ENCODE assay signal across 12 cellular contexts in genomic region chr17:41813699-41814124, GRCh38. TPM values are rescaled to one million over a fixed set of nuclear protein-coding genes. Genes with fewer than 3 reads are reported as not detected.
A peak's percentile ranks its signal among the peaks of the same experiment; 100 is the strongest.
DNase-seq lines count a peak whose midpoint lies in the region; ATAC-seq and TF ChIP-seq lines count a peak whose summit lies in the region.
"Had no signal": no experiment of that assay in that cellular context is flagged by ENCODE, and none has a peak within 500 bp of the region (broad histone marks: within the 10 kb centered on the region; RNA-seq: fewer than 3 reads in every experiment).

No MANE protein-coding gene starts in this region.

- ATAC-seq in CD8-positive, alpha-beta T cell, result no peak

- H3K27ac Mint-ChIP-seq in CD8-positive, alpha-beta T cell, result no peak overlapping the region

- in situ Hi-C loops in GM13977 (cut with MboI; ENCODE audit: low pct_unique_long_range_greater_than_20kb, low sequenced_read_pairs, unreplicated experiment), result no loop called here

- H3K4me1 ChIP-seq in CD8-positive, alpha-beta T cell (ENCODE audit: insufficient read depth, low read length), result peaks cover 26% of the 10 kb centered on the region
- peaks cover 12% of the 10 kb centered on the region for H3K4me1 ChIP-seq in parathyroid adenoma

- H3K9me3 Mint-ChIP-seq in CD8-positive, alpha-beta T cell, result no peaks in the 10 kb centered on the region

- peak overlapping the region; percentile 80 for H3K4me2 ChIP-seq in parathyroid adenoma (ENCODE audit: low read length)

- H3K27me3 Mint-ChIP-seq in CD8-positive, alpha-beta T cell (ENCODE audit: low read depth), result peaks cover 2% of the 10 kb centered on the region

- H3K4me1 Mint-ChIP-seq in CD8-positive, alpha-beta T cell (ENCODE audit: low read depth), result peaks cover 23% of the 10 kb centered on the region

- no peaks in the 10 kb centered on the region for H3K27me3 ChIP-seq in CD8-positive, alpha-beta T cell (ENCODE audit: insufficient read depth, low read length)
- H3K27me3 ChIP-seq in parathyroid adenoma (ENCODE audit: control insufficient read depth, insufficient read depth, low read length), result no peaks in the 10 kb centered on the region

- H3K79me2 ChIP-seq in parathyroid adenoma, result no peaks in the 10 kb centered on the region

- intact Hi-C loops in CD8-positive, alpha-beta T cell (cut with DNase I, micrococcal nuclease), result loop anchor here (2.0 kb wide), 2 partner anchors 51 to 125 kb away; partner anchors contain the start of genes KLHL11 (in 2 of the 2) and EIF1 (in 1 of the 2)

- H3K36me3 Mint-ChIP-seq in CD8-positive, alpha-beta T cell, result peaks cover 2% of the 10 kb centered on the region

- H3K36me3 ChIP-seq in CD8-positive, alpha-beta T cell (ENCODE audit: insufficient read depth, low read length), result no peaks in the 10 kb centered on the region
- H3K36me3 ChIP-seq in parathyroid adenoma (ENCODE audit: control insufficient read depth, insufficient read depth, low read length), result no peaks in the 10 kb centered on the region

- H3K9ac ChIP-seq in parathyroid adenoma, result no peak overlapping the region

- no peak for TF ChIP-seq CTCF in CD8-positive, alpha-beta T cell (IDR thresholded peaks at IDR 0.05)
- no peak for TF ChIP-seq CTCF in fibroblast of mammary gland (conservative IDR thresholded peaks at IDR 0.05; ENCODE audit: control insufficient read depth, insufficient read depth, low read depth, low read length)
- TF ChIP-seq CTCF in parathyroid adenoma (IDR thresholded peaks at IDR 0.05), result no peak
- TF ChIP-seq CTCF in GM13977 (IDR thresholded peaks at IDR 0.05; ENCODE audit: extremely low read depth, insufficient read depth, missing control alignments), result no peak

- no peaks in the 10 kb centered on the region for H3K9me3 ChIP-seq in CD8-positive, alpha-beta T cell (ENCODE audit: low read length)
- no peaks in the 10 kb centered on the region for H3K9me3 ChIP-seq in parathyroid adenoma (ENCODE audit: control insufficient read depth, low read length)

- no peak overlapping the region for H3K27ac ChIP-seq in CD8-positive, alpha-beta T cell (ENCODE audit: low read depth, low read length)
- H3K27ac ChIP-seq in parathyroid adenoma, result peak overlapping the region; percentile 70
- H3K27ac ChIP-seq: HL-60 had no signal

- H3K4me3 ChIP-seq in CD8-positive, alpha-beta T cell (ENCODE audit: low read depth, low read length), result no peak overlapping the region
- peak overlapping the region; percentile 76 for H3K4me3 ChIP-seq in fibroblast of mammary gland (ENCODE audit: control insufficient read depth, low read depth, low read length)
- H3K4me3 ChIP-seq in parathyroid adenoma (ENCODE audit: low read depth, low read length), result peak overlapping the region; percentile 74

- no peak for DNase-seq in CD8-positive, alpha-beta T cell
- DNase-seq in RKO (ENCODE audit: low spot score) (peak; percentile 42), fibroblast of mammary gland (ENCODE audit: low read depth) (no peak), NCI-H510A treated with DMSO at 0.1 percent for 48 hours (lab: John Stamatoyannopoulos, UW) (no peak), GM13977 (ENCODE audit: low spot score) (no peak), NCI-H82 treated with DMSO at 0.1 percent for 48 hours (lab: John Stamatoyannopoulos, UW; ENCODE audit: unreplicated experiment) (no peak), MV-4-11 (lab: John Stamatoyannopoulos, UW) (no peak)
- DNase-seq: caudate nucleus, NCI-H2227 treated with DMSO at 0.1 percent for 48 hours had no signal

- POLR2A ChIA-PET in CD8-positive, alpha-beta T cell (lab: Charles Lee), result no interaction called here

- H2AFZ ChIP-seq in parathyroid adenoma, result peak overlapping the region; percentile 99

- peak overlapping the region; percentile 63 for H3K4me3 Mint-ChIP-seq in CD8-positive, alpha-beta T cell

- CTCF ChIA-PET in CD8-positive, alpha-beta T cell (lab: Charles Lee), result interaction anchor here (4.6 kb wide), 1 partner anchor 12 kb away, joined by 34 read pairs; no protein-coding TSS in a partner anchor

RNA-seq across cellular contexts. Expression of gene FKBP10, which starts 0.9 kb away (rescaled TPM):
- total RNA-seq in CD8-positive, alpha-beta T cell, result under 1 TPM in 1 of 2 experiments, not detected in 1; 0.38 TPM

RNA-seq across cellular contexts. Expression of gene P3H4, which starts 2.0 kb away (rescaled TPM):
- total RNA-seq in CD8-positive, alpha-beta T cell, result 1 to 10 TPM in 1 of 2 experiments, under 1 TPM in 1; 0.89 to 1.0 TPM

RNA-seq across cellular contexts. Expression of gene NT5C3B, which starts 22.3 kb away (rescaled TPM):
- 10 to 100 TPM; 26.5 to 27.0 TPM for total RNA-seq in CD8-positive, alpha-beta T cell

RNA-seq across cellular contexts. Expression of gene KLHL10, which starts 23.9 kb away (rescaled TPM):
- total RNA-seq in CD8-positive, alpha-beta T cell, result not detected
- total RNA-seq: lung microvascular endothelial cell had no signal

RNA-seq across cellular contexts. Expression of gene JUP, which starts 27.2 kb away (rescaled TPM):
- 1 to 10 TPM; 1.0 to 1.8 TPM for total RNA-seq in CD8-positive, alpha-beta T cell
